12 cellular contexts compared by ENCODE assay signal in genomic region chr4:2259036-2259540, GRCh38. TPM values are rescaled to one million over a fixed set of nuclear protein-coding genes. Genes with fewer than 3 reads are reported as not detected.
DNase-seq lines count a peak whose midpoint lies in the region; ATAC-seq and TF ChIP-seq lines count a peak whose summit lies in the region.
"Had no signal": no experiment of that assay in that cellular context is flagged by ENCODE, and none has a peak within 500 bp of the region (broad histone marks: within the 10 kb centered on the region; RNA-seq: fewer than 3 reads in every experiment).

No MANE protein-coding gene starts in this region.

- H3K27ac Mint-ChIP-seq in glutamatergic neuron (ENCODE audit: unreplicated experiment) (no peak overlapping the region), HFFc6 (no peak overlapping the region)
- H3K27ac Mint-ChIP-seq: stimulated activated naive B cell treated with anti-CD40 and anti-IgM and Interleukin-4, amounts not matched to agents 10 μg/mL and 1 μg/mL and 100 μg/mL, for 72 hours had no signal

- TF ChIP-seq CTCF in glutamatergic neuron (IDR thresholded peaks at IDR 0.05; ENCODE audit: partially characterized antibody, unreplicated experiment) (no peak), omental fat pad (IDR thresholded peaks at IDR 0.05) (no peak), HFFc6 (IDR thresholded peaks at IDR 0.05) (no peak)

- no peaks in the 10 kb centered on the region for H3K27me3 Mint-ChIP-seq in glutamatergic neuron (ENCODE audit: unreplicated experiment)
- H3K27me3 Mint-ChIP-seq in HFFc6 (ENCODE audit: insufficient read depth), result no peaks in the 10 kb centered on the region
- H3K27me3 Mint-ChIP-seq: stimulated activated naive B cell treated with anti-CD40 and anti-IgM and Interleukin-4, amounts not matched to agents 10 μg/mL and 1 μg/mL and 100 μg/mL, for 72 hours had no signal

- H3K4me3 Mint-ChIP-seq in glutamatergic neuron (ENCODE audit: unreplicated experiment) (no peak overlapping the region), HFFc6 (no peak overlapping the region)
- H3K4me3 Mint-ChIP-seq: stimulated activated naive B cell treated with anti-CD40 and anti-IgM and Interleukin-4, amounts not matched to agents 10 μg/mL and 1 μg/mL and 100 μg/mL, for 72 hours had no signal

- H3K4me1 Mint-ChIP-seq in glutamatergic neuron (ENCODE audit: low read depth, unreplicated experiment), result peaks cover 18% of the 10 kb centered on the region
- 0 out of 2 replicates have a peak, but pooled peaks cover 4% of the 10 kb centered on the region for H3K4me1 Mint-ChIP-seq in HFFc6 (ENCODE audit: low read depth)

- ATAC-seq in omental fat pad (ENCODE audit: low FRiP score) (no peak), GM18498 (IDR thresholded peaks at IDR 0.05; ENCODE audit: unreplicated experiment) (no peak)
- ATAC-seq: PC-3; stimulated activated naive B cell treated with anti-CD40 and anti-IgM and Interleukin-4, amounts not matched to agents 10 μg/mL and 1 μg/mL and 100 μg/mL, for 72 hours had no signal

- DNase-seq in stimulated activated CD4-positive, alpha-beta T cell treated with anti-CD3 and anti-CD28 coated beads, Interleukin-4, amount 100 ng/mL, for 1 hour, result peak; percentile 1
- no peak for DNase-seq in stimulated activated CD4-positive, alpha-beta T cell treated with anti-CD3 and anti-CD28 coated beads, Interleukin-4, amount 100 ng/mL, for 24 hours
- DNase-seq in glutamatergic neuron (peak; percentile 14), omental fat pad (ENCODE audit: low spot score) (peak; percentile 18), HUDEP-2 (lab: John Stamatoyannopoulos, UW; ENCODE audit: unreplicated experiment in 76 of 76) (no peak), superior temporal gyrus (ENCODE audit: extremely low spot score) (no peak), HFFc6 (no peak)
- DNase-seq: amniotic stem cell; NCI-H187; PC-3; stimulated activated naive B cell treated with anti-CD40 and anti-IgM and Interleukin-4, amounts not matched to agents 10 μg/mL and 1 μg/mL and 100 μg/mL, for 72 hours had no signal

- peaks cover 4% of the 10 kb centered on the region for H3K9me3 Mint-ChIP-seq in glutamatergic neuron (ENCODE audit: unreplicated experiment)
- no peaks in the 10 kb centered on the region for H3K9me3 Mint-ChIP-seq in HFFc6
- H3K9me3 Mint-ChIP-seq: stimulated activated naive B cell treated with anti-CD40 and anti-IgM and Interleukin-4, amounts not matched to agents 10 μg/mL and 1 μg/mL and 100 μg/mL, for 72 hours had no signal

- H3K36me3 Mint-ChIP-seq in glutamatergic neuron (ENCODE audit: unreplicated experiment) (peaks cover 9% of the 10 kb centered on the region), HFFc6 (ENCODE audit: low read depth) (0 out of 2 replicates have a peak, but pooled peaks cover 6% of the 10 kb centered on the region)

RNA-seq across cellular contexts. Expression of gene MXD4, which starts 2.8 kb away (rescaled TPM):
- total RNA-seq in glutamatergic neuron (ENCODE audit: unreplicated experiment), result 143 TPM
- total RNA-seq in omental fat pad, result 100 to 1,000 TPM in 1 of 4 donors, 10 to 100 TPM in 3; 33.7 to 118 (median 59.5) TPM
- total RNA-seq in HFFc6 (2021; fragmentation: NEBNext Ultra II Directional; extraction: Animal tissue kit (Norgen Biotek cat#: 25700)), result 10 to 100 TPM; 56.5 to 81.8 (median 60.3) TPM

RNA-seq across cellular contexts. Expression of gene HAUS3, which starts 17.2 kb away (rescaled TPM):
- total RNA-seq in glutamatergic neuron (ENCODE audit: unreplicated experiment) (15.6 TPM), omental fat pad (10 to 100 TPM in 3 of 4 donors, 1 to 10 TPM in 1; 9.5 to 27.6 (median 10.8) TPM)
- 10 to 100 TPM in 2 of 6 experiments, 1 to 10 TPM in 4; 6.9 to 10.8 (median 8.6) TPM for total RNA-seq in HFFc6 (2021; fragmentation: NEBNext Ultra II Directional; extraction: Animal tissue kit (Norgen Biotek cat#: 25700))

RNA-seq across cellular contexts. Expression of gene POLN, which starts 17.2 kb away (rescaled TPM):
- total RNA-seq in glutamatergic neuron (ENCODE audit: unreplicated experiment) (6.8 TPM), omental fat pad (1 to 10 TPM; 4.7 to 7.3 (median 5.1) TPM)
- total RNA-seq in HFFc6 (2021; fragmentation: NEBNext Ultra II Directional; extraction: Animal tissue kit (Norgen Biotek cat#: 25700)), result 1 to 10 TPM; 1.5 to 3.4 (median 2.2) TPM

Comparison
In these comparisons a context has a peak if more than half of its experiments do, and no peak if none do; other contexts are left out.
1. DNase-seq: peak in stimulated activated CD4-positive, alpha-beta T cell treated with anti-CD3 and anti-CD28 coated beads, Interleukin-4, amount 100 ng/mL, for 1 hour (single experiment), glutamatergic neuron (single experiment) and omental fat pad (single experiment); none in stimulated activated CD4-positive, alpha-beta T cell treated with anti-CD3 and anti-CD28 coated beads, Interleukin-4, amount 100 ng/mL, for 24 hours (single experiment), HUDEP-2 (0 of 76), superior temporal gyrus (single experiment) and HFFc6 (single experiment).